ENCODE assay signal across 19 cellular contexts in genomic region chr20:50089140-50089786, GRCh38. TPM values are rescaled to one million over a fixed set of nuclear protein-coding genes. Genes with fewer than 3 reads are reported as not detected.
DNase-seq lines count a peak whose midpoint lies in the region; ATAC-seq and TF ChIP-seq lines count a peak whose summit lies in the region.
"Had no signal": no experiment of that assay in that cellular context is flagged by ENCODE, and none has a peak within 500 bp of the region (broad histone marks: within the 10 kb centered on the region; RNA-seq: fewer than 3 reads in every experiment).

No MANE protein-coding gene starts in this region.

- H3K27ac Mint-ChIP-seq in activated naive CD4-positive, alpha-beta T cell treated with anti-CD3 and anti-CD28 coated beads for 36 hours, result peak overlapping the region; percentile 24
- peak overlapping the region; percentile 38 to 88 for H3K27ac Mint-ChIP-seq in stimulated activated naive CD8-positive, alpha-beta T cell treated with anti-CD3 and anti-CD28 coated beads, Interleukin-15, amount 100 ng/mL, for 72 hours
- H3K27ac Mint-ChIP-seq: nephron had no signal

- H3K4me3 ChIP-seq in SK-N-MC, result no peak overlapping the region
- H3K4me3 ChIP-seq in BE2C (ENCODE audit: low read depth, low read length), result no peak overlapping the region
- H3K4me3 ChIP-seq in coronary artery, result no peak overlapping the region
- H3K4me3 ChIP-seq: adrenal gland, heart right ventricle, lung had no signal

- peaks cover 31% of the 10 kb centered on the region for H3K4me1 Mint-ChIP-seq in activated naive CD4-positive, alpha-beta T cell treated with anti-CD3 and anti-CD28 coated beads for 36 hours (ENCODE audit: low read depth)
- peaks cover 46% of the 10 kb centered on the region for H3K4me1 Mint-ChIP-seq in stimulated activated naive CD8-positive, alpha-beta T cell treated with anti-CD3 and anti-CD28 coated beads, Interleukin-15, amount 100 ng/mL, for 72 hours

- peaks cover 3% of the 10 kb centered on the region; the same call in 1 of the 2 replicates for H3K4me1 ChIP-seq in BE2C

- no peaks in the 10 kb centered on the region for H3K9me3 ChIP-seq in SK-N-MC (ENCODE audit: low read depth, low read length)
- H3K9me3 ChIP-seq in BE2C, result no peaks in the 10 kb centered on the region
- H3K9me3 ChIP-seq: adrenal gland, heart right ventricle had no signal

- H3K36me3 ChIP-seq in SK-N-MC (ENCODE audit: insufficient read depth, low read length), result peaks cover 27% of the 10 kb centered on the region
- peaks cover 23% of the 10 kb centered on the region for H3K36me3 ChIP-seq in BE2C

- no peak for DNase-seq in activated naive CD4-positive, alpha-beta T cell treated with anti-CD3 and anti-CD28 coated beads for 36 hours
- DNase-seq in activated naive CD4-positive, alpha-beta T cell treated with anti-CD3 and anti-CD28 coated beads, Interleukin-2, amount 50 U/mL, for 16 hours, result no peak
- DNase-seq in SK-N-MC (ENCODE audit: low read depth, low spot score) (no peak), medulla oblongata (ENCODE audit: extremely low spot score) (peak; percentile 65), BE2C (no peak), coronary artery (ENCODE audit: low spot score) (no peak), cerebellum (ENCODE audit: low spot score) (no peak)
- DNase-seq in stimulated activated naive CD8-positive, alpha-beta T cell treated with anti-CD3 and anti-CD28 coated beads, Interleukin-15, amount 100 ng/mL, for 72 hours, result no peak
- DNase-seq: ACHN; activated CD4-positive, CD25-positive, alpha-beta regulatory T cell; central memory CD4-positive, alpha-beta T cell; effector memory CD4-positive, alpha-beta T cell; heart right ventricle; IMR-90; MM.1S; NCI-H345 had no signal

- no peak overlapping the region for H3K9ac ChIP-seq in SK-N-MC (ENCODE audit: insufficient read length)

- peaks cover 4% of the 10 kb centered on the region for H3K36me3 Mint-ChIP-seq in activated naive CD4-positive, alpha-beta T cell treated with anti-CD3 and anti-CD28 coated beads for 36 hours (ENCODE audit: low read depth)

- H3K4me3 Mint-ChIP-seq in activated naive CD4-positive, alpha-beta T cell treated with anti-CD3 and anti-CD28 coated beads for 36 hours, result no peak overlapping the region
- H3K4me3 Mint-ChIP-seq in stimulated activated naive CD8-positive, alpha-beta T cell treated with anti-CD3 and anti-CD28 coated beads, Interleukin-15, amount 100 ng/mL, for 72 hours, result no peak overlapping the region
- H3K4me3 Mint-ChIP-seq: nephron had no signal

- H3K27me3 ChIP-seq in BE2C, result no peaks in the 10 kb centered on the region
- H3K27me3 ChIP-seq: adrenal gland, heart right ventricle had no signal

- intact Hi-C loops in activated naive CD4-positive, alpha-beta T cell treated with anti-CD3 and anti-CD28 coated beads for 36 hours (cut with micrococcal nuclease), result loop anchor here (5.0 kb wide), 1 partner anchor 107 kb away; the partner anchor contains the start of gene SNAI1

- CTCF ChIA-PET in activated naive CD4-positive, alpha-beta T cell treated with anti-CD3 and anti-CD28 coated beads for 36 hours (lab: Charles Lee), result no interaction called here

- H3K27ac ChIP-seq in SK-N-MC (peak overlapping the region; percentile 65), coronary artery (no peak overlapping the region)
- H3K27ac ChIP-seq: adrenal gland had no signal

- ATAC-seq in stimulated activated naive CD8-positive, alpha-beta T cell treated with anti-CD3 and anti-CD28 coated beads, Interleukin-15, amount 100 ng/mL, for 72 hours, result no peak
- ATAC-seq: heart right ventricle had no signal

- no peak for TF ChIP-seq CTCF in BE2C (IDR thresholded peaks at IDR 0.05; ENCODE audit: low read depth, low read length)
- TF ChIP-seq CTCF in coronary artery (IDR thresholded peaks at IDR 0.05), result no peak

- no peaks in the 10 kb centered on the region for H3K9me3 Mint-ChIP-seq in activated naive CD4-positive, alpha-beta T cell treated with anti-CD3 and anti-CD28 coated beads for 36 hours
- no peaks in the 10 kb centered on the region for H3K9me3 Mint-ChIP-seq in stimulated activated naive CD8-positive, alpha-beta T cell treated with anti-CD3 and anti-CD28 coated beads, Interleukin-15, amount 100 ng/mL, for 72 hours
- H3K9me3 Mint-ChIP-seq: nephron had no signal

- H3K27me3 Mint-ChIP-seq in activated naive CD4-positive, alpha-beta T cell treated with anti-CD3 and anti-CD28 coated beads for 36 hours (ENCODE audit: low read depth), result no peaks in the 10 kb centered on the region
- H3K27me3 Mint-ChIP-seq in stimulated activated naive CD8-positive, alpha-beta T cell treated with anti-CD3 and anti-CD28 coated beads, Interleukin-15, amount 100 ng/mL, for 72 hours, result no peaks in the 10 kb centered on the region

RNA-seq across cellular contexts. Expression of gene UBE2V1, which starts 23.7 kb away (rescaled TPM):
- 100 to 1,000 TPM; 124 to 137 TPM for total RNA-seq in activated naive CD4-positive, alpha-beta T cell treated with anti-CD3 and anti-CD28 coated beads for 36 hours
- 88.4 TPM for polyA plus RNA-seq in BE2C (2012; ENCODE audit: insufficient read depth, insufficient read length, low read depth)
- 69.1 TPM for total RNA-seq in cerebellum
